Comparison of ENCODE assay signal across 3 cellular contexts in genomic region chr10:73248259-73248724, GRCh38.
TF ChIP-seq lines count a peak whose summit lies in the region.

No MANE protein-coding gene starts in this region.

TF ChIP-seq in SK-N-SH, 30 proteins besides CTCF, POLR2A, EP300 and RAD21:
- TF ChIP-seq TAF1 (IDR thresholded peaks at IDR 0.05; ENCODE audit: borderline replicate concordance, low read depth, low read length) (no peak), PBX3 (IDR thresholded peaks at IDR 0.05) (peak; percentile 37; the same call in 1 of the 2 replicates), REST (IDR thresholded peaks at IDR 0.05; ENCODE audit: low read depth, low read length) (no peak), TCF12 (IDR thresholded peaks at IDR 0.05) (peak; percentile 58), GATA2 (CRISPR knock-in tag; IDR thresholded peaks at IDR 0.05) (no peak), JUND (IDR thresholded peaks at IDR 0.05) (peak; percentile 5; the same call in 1 of the 2 replicates), RCOR1 (IDR thresholded peaks at IDR 0.05; ENCODE audit: low read length) (no peak)

TF ChIP-seq in SK-N-SH treated with all-trans-retinoic acid at 6 μM for 48 hours, 23 proteins besides CTCF, POLR2A, EP300 and RAD21:
- TF ChIP-seq RARB (CRISPR knock-in tag; IDR thresholded peaks at IDR 0.05), result no peak
- no peak for TF ChIP-seq TOX (CRISPR knock-in tag; IDR thresholded peaks at IDR 0.05; ENCODE audit: borderline replicate concordance)
- no peak for TF ChIP-seq CSDC2 (CRISPR knock-in tag; IDR thresholded peaks at IDR 0.05)
- no peak for TF ChIP-seq ZFP3 (CRISPR knock-in tag; IDR thresholded peaks at IDR 0.05)
- no peak for TF ChIP-seq BACH2 (CRISPR knock-in tag; IDR thresholded peaks at IDR 0.05; ENCODE audit: borderline replicate concordance)
- no peak for TF ChIP-seq ARNTL (CRISPR knock-in tag; IDR thresholded peaks at IDR 0.05; ENCODE audit: borderline replicate concordance, low read depth)
- TF ChIP-seq ESRRG (CRISPR knock-in tag; IDR thresholded peaks at IDR 0.05), result no peak
- no peak for TF ChIP-seq CSRNP3 (CRISPR knock-in tag; IDR thresholded peaks at IDR 0.05)
- no peak for TF ChIP-seq ZFP30 (CRISPR knock-in tag; IDR thresholded peaks at IDR 0.05)

TF ChIP-seq in K562, 482 proteins besides CTCF, POLR2A, EP300 and RAD21:
- TF ChIP-seq KAT7 (CRISPR knock-in tag; IDR thresholded peaks at IDR 0.05; ENCODE audit: borderline replicate concordance) (0 out of 2 replicates have a peak, but pooled peaks have one; percentile 30), EZH2 (IDR thresholded peaks at IDR 0.05; ENCODE audit: borderline replicate concordance, low read depth, low read length) (no peak), NCOA6 (IDR thresholded peaks at IDR 0.05) (0 out of 2 replicates have a peak, but pooled peaks have one; percentile 43), TGIF2 (CRISPR knock-in tag; IDR thresholded peaks at IDR 0.05) (0 out of 2 replicates have a peak, but pooled peaks have one; percentile 26), PREB (CRISPR knock-in tag; IDR thresholded peaks at IDR 0.05) (peak; percentile 87; the same call in 1 of the 2 replicates), TEAD4 (IDR thresholded peaks at IDR 0.05; ENCODE audit: low read length) (peak; percentile 3; the same call in 1 of the 2 replicates), TEAD4 (CRISPR knock-in tag; IDR thresholded peaks at IDR 0.05; ENCODE audit: borderline replicate concordance) (no peak), ERF (CRISPR knock-in tag; IDR thresholded peaks at IDR 0.05) (0 out of 2 replicates have a peak, but pooled peaks have one; percentile 55), CEBPG (CRISPR knock-in tag; IDR thresholded peaks at IDR 0.05) (no peak), CEBPG (tag; conservative IDR thresholded peaks at IDR 0.05 in 1 of 2, IDR thresholded peaks at IDR 0.05 in 1 of 2) (no peak), HBP1 (CRISPR knock-in tag; IDR thresholded peaks at IDR 0.05) (0 out of 2 replicates have a peak, but pooled peaks have one; percentile 24), THRA (IDR thresholded peaks at IDR 0.05) (no peak), ZNF655 (CRISPR knock-in tag; IDR thresholded peaks at IDR 0.05) (no peak), TRIM24 (IDR thresholded peaks at IDR 0.05) (no peak), TAF9B (IDR thresholded peaks at IDR 0.05; ENCODE audit: partially characterized antibody) (peak; percentile 20), NFIC (IDR thresholded peaks at IDR 0.05) (0 out of 2 replicates have a peak, but pooled peaks have one; percentile 8), KDM1A (IDR thresholded peaks at IDR 0.05) (0 out of 4 replicates have a peak, but pooled peaks of 1 of the 2 experiments have one; percentile 12), POLR2AphosphoS5 (IDR thresholded peaks at IDR 0.05; ENCODE audit: control insufficient read depth, insufficient read depth, low read depth, low read length) (peak; percentile 29; the same call in 1 of the 2 replicates), POLR2AphosphoS2 (IDR thresholded peaks at IDR 0.05; ENCODE audit: low read length) (peak; percentile 42; the same call in 1 of the 2 replicates), ZNF830 (CRISPR knock-in tag; IDR thresholded peaks at IDR 0.05) (0 out of 2 replicates have a peak, but pooled peaks have one; percentile 53), SP2 (IDR thresholded peaks at IDR 0.05; ENCODE audit: extremely low read depth, low read depth, low read length, poor library complexity, severe bottlenecking) (no peak)
TF ChIP-seq in K562: peak in this region for 13.
